In the genomic region with DNA sequence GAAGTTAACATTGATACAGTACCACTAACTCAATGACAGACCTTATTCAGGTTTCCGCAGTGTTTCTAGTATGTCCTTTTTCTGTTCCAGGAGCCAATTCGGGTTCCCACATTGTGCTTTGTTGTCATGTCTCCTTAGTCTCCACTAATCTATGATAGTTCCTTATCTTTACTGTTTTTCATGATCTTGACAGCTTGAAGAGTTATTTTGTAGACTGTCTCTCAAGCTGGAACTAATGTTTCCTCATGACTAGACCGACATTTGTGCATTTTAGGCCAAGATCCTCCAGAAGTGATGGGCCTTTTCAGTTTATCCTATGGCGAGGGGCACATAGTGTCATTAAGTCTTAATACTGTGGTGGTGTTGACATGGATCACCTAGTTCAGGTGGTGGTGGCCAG, we compare ENCODE assay signal across 36 cellular contexts.
"Had no signal": no experiment of that assay in that cellular context is flagged by ENCODE, and none has a peak within 500 bp of the region (broad histone marks: within the 10 kb centered on the region; RNA-seq: fewer than 3 reads in every experiment).

No MANE protein-coding gene starts in this region.

- H3K4me3 ChIP-seq: MG63 had no signal

- H3K27me3 ChIP-seq: MG63 had no signal

- H3K36me3 ChIP-seq: MG63 had no signal

- DNase-seq: Karpas-422, Kasumi-1, MG63, MM.1S, MV-4-11, NCI-H1048, NCI-H1092, NCI-H1092 treated with DMSO at 0.1 percent for 48 hours, NCI-H1105, NCI-H1105 treated with DMSO at 0.1 percent for 48 hours, NCI-H1417, NCI-H1417 treated with DMSO at 0.1 percent for 48 hours, NCI-H1436, NCI-H1436 treated with DMSO at 0.1 percent for 48 hours, NCI-H146, NCI-H1694, NCI-H1694 treated with DMSO at 0.1 percent for 48 hours, NCI-H187, NCI-H187 treated with DMSO at 0.1 percent for 48 hours, NCI-H1930, NCI-H2029, NCI-H2029 treated with DMSO at 0.1 percent for 48 hours, NCI-H2081, NCI-H2081 treated with DMSO at 0.1 percent for 48 hours, NCI-H2107, NCI-H2171, NCI-H2171 treated with DMSO at 0.1 percent for 48 hours, NCI-H2227 treated with DMSO at 0.1 percent for 48 hours, NCI-H226, NCI-H345, NCI-H446, NCI-H446 treated with DMSO at 0.1 percent for 48 hours, NCI-H510A, NCI-H510A treated with DMSO at 0.1 percent for 48 hours, NCI-H524, NCI-H524 treated with DMSO at 0.1 percent for 48 hours had no signal
